Comparison of ENCODE assay signal across 28 cellular contexts in genomic region chr7:48962821-48963505, GRCh38. TPM values are rescaled to one million over a fixed set of nuclear protein-coding genes. Genes with fewer than 3 reads are reported as not detected.
DNase-seq lines count a peak whose midpoint lies in the region; ATAC-seq and TF ChIP-seq lines count a peak whose summit lies in the region.
"Had no signal": no experiment of that assay in that cellular context is flagged by ENCODE, and none has a peak within 500 bp of the region (broad histone marks: within the 10 kb centered on the region; RNA-seq: fewer than 3 reads in every experiment).

No MANE protein-coding gene starts in this region.

- TF ChIP-seq CTCF in Calu3 (IDR thresholded peaks at IDR 0.05; ENCODE audit: unreplicated experiment), result no peak
- no peak for TF ChIP-seq CTCF in endodermal cell (conservative IDR thresholded peaks at IDR 0.05)
- TF ChIP-seq CTCF in nephron (IDR thresholded peaks at IDR 0.05; ENCODE audit: unreplicated experiment in 3 of 3), result no peak
- TF ChIP-seq CTCF in coronary artery (IDR thresholded peaks at IDR 0.05), result no peak

- H3K36me3 Mint-ChIP-seq in Calu3 (ENCODE audit: insufficient read depth, unreplicated experiment) (no peaks in the 10 kb centered on the region), endodermal cell (ENCODE audit: low read depth) (no peaks in the 10 kb centered on the region), nephron (ENCODE audit: low read depth) (no peaks in the 10 kb centered on the region)
- H3K36me3 Mint-ChIP-seq: activated naive CD8-positive, alpha-beta T cell treated with anti-CD3 and anti-CD28 coated beads for 36 hours; naive B cell; stimulated activated effector memory CD8-positive, alpha-beta T cell treated with anti-CD3 and anti-CD28 coated beads, Interleukin-12 subunit alpha, Interleukin-12 subunit beta, amount 100 ng/mL, for 72 hours had no signal

- H3K4me3 Mint-ChIP-seq in Calu3 (ENCODE audit: low read depth, unreplicated experiment) (no peak overlapping the region), endodermal cell (no peak overlapping the region), nephron (peak overlapping the region; percentile 6 to 53 (median 12))
- H3K4me3 Mint-ChIP-seq: activated CD8-positive, alpha-beta T cell treated with anti-CD3 and anti-CD28 coated beads for 36 hours; activated naive CD8-positive, alpha-beta T cell treated with anti-CD3 and anti-CD28 coated beads for 36 hours; effector memory CD8-positive, alpha-beta T cell; naive B cell; stimulated activated effector memory CD8-positive, alpha-beta T cell treated with anti-CD3 and anti-CD28 coated beads, Interleukin-12 subunit alpha, Interleukin-12 subunit beta, amount 100 ng/mL, for 72 hours had no signal

- no peak overlapping the region for H3K4me3 ChIP-seq in endodermal cell (ENCODE audit: low read length)
- H3K4me3 ChIP-seq in coronary artery, result no peak overlapping the region
- H3K4me3 ChIP-seq: GM23248, left lung, prostate gland, tibial artery had no signal

- H3K36me3 ChIP-seq in endodermal cell (ENCODE audit: control insufficient read depth, insufficient read depth, low read length), result no peaks in the 10 kb centered on the region
- H3K36me3 ChIP-seq: left lung, prostate gland, tibial artery, WERI-Rb-1 had no signal

- no TSS peak for BruUV-seq in Calu3 (replicated peaks; lab: Mats Ljungman, UMichigan)

- no peaks in the 10 kb centered on the region for H3K27me3 Mint-ChIP-seq in Calu3 (ENCODE audit: unreplicated experiment)
- peaks cover 3% of the 10 kb centered on the region for H3K27me3 Mint-ChIP-seq in endodermal cell (ENCODE audit: insufficient read depth)
- H3K27me3 Mint-ChIP-seq in nephron (ENCODE audit: low read depth), result no peaks in the 10 kb centered on the region
- H3K27me3 Mint-ChIP-seq: activated CD8-positive, alpha-beta T cell treated with anti-CD3 and anti-CD28 coated beads for 36 hours; activated naive CD8-positive, alpha-beta T cell treated with anti-CD3 and anti-CD28 coated beads for 36 hours; effector memory CD8-positive, alpha-beta T cell; naive B cell had no signal

- H3K27me3 ChIP-seq in endodermal cell (ENCODE audit: control insufficient read depth, insufficient read depth, low read length, poor library complexity, severe bottlenecking), result peaks cover 4% of the 10 kb centered on the region
- H3K27me3 ChIP-seq: left lung, tibial artery had no signal

- intact Hi-C loops in Calu3 (cut with micrococcal nuclease; ENCODE audit: unreplicated experiment), result no loop called here

- H3K4me1 Mint-ChIP-seq in Calu3 (ENCODE audit: low read depth, unreplicated experiment), result peaks cover 17% of the 10 kb centered on the region
- peaks cover 15% of the 10 kb centered on the region for H3K4me1 Mint-ChIP-seq in endodermal cell
- H3K4me1 Mint-ChIP-seq in nephron, result peaks cover 26% of the 10 kb centered on the region
- H3K4me1 Mint-ChIP-seq: activated naive CD8-positive, alpha-beta T cell treated with anti-CD3 and anti-CD28 coated beads for 36 hours; naive B cell; stimulated activated effector memory CD8-positive, alpha-beta T cell treated with anti-CD3 and anti-CD28 coated beads, Interleukin-12 subunit alpha, Interleukin-12 subunit beta, amount 100 ng/mL, for 72 hours had no signal

- H3K27ac ChIP-seq in endodermal cell (ENCODE audit: low read depth, low read length) (no peak overlapping the region), coronary artery (no peak overlapping the region)
- H3K27ac ChIP-seq: GM23248, HL-60, left lung, prostate gland, tibial artery, WERI-Rb-1 had no signal

- no peak for ATAC-seq in GM19455 (IDR thresholded peaks at IDR 0.05; ENCODE audit: unreplicated experiment)
- ATAC-seq in HG02588 (IDR thresholded peaks at IDR 0.05; ENCODE audit: unreplicated experiment), result no peak
- ATAC-seq: activated CD8-positive, alpha-beta T cell treated with anti-CD3 and anti-CD28 coated beads for 36 hours; effector memory CD8-positive, alpha-beta T cell; left lung; stimulated activated effector memory CD8-positive, alpha-beta T cell treated with anti-CD3 and anti-CD28 coated beads, Interleukin-12 subunit alpha, Interleukin-12 subunit beta, amount 100 ng/mL, for 72 hours had no signal

- CTCF ChIA-PET in Calu3 (lab: Charles Lee), result no interaction called here

- 89 to 94% methylated on average over 5 to 7 of the region's 7 CpGs for WGBS in endodermal cell (ENCODE audit: insufficient coverage in 1 of 2, insufficient read length in 1 of 2), 2 experiments

- DNase-seq in Calu3 (no peak), M059J (ENCODE audit: low read depth) (peak; percentile 40), endodermal cell (peak; percentile 44), coronary artery (ENCODE audit: low spot score) (no peak), superior temporal gyrus (ENCODE audit: extremely low spot score) (no peak)
- DNase-seq: activated CD8-positive, alpha-beta T cell treated with anti-CD3 and anti-CD28 coated beads for 36 hours; activated naive CD8-positive, alpha-beta T cell treated with anti-CD3 and anti-CD28 coated beads for 36 hours; activated T-cell treated with anti-CD3 and anti-CD28 coated beads, Interleukin-2, amount 50 U/mL, for 48 hours; central memory CD4-positive, alpha-beta T cell; effector memory CD8-positive, alpha-beta T cell; GM23248; KBM-7; left lung; naive B cell; NCI-H1092; NCI-H2107; SHP77; stimulated activated CD4-positive, alpha-beta T cell treated with anti-CD3 and anti-CD28 coated beads, Interleukin-12 subunit alpha, Interleukin-12 subunit beta, amount 100 ng/mL, for 4 hours; tibial artery; WERI-Rb-1 had no signal

- H3K9me3 Mint-ChIP-seq in Calu3 (ENCODE audit: low read depth, unreplicated experiment) (peaks cover 2% of the 10 kb centered on the region), endodermal cell (no peaks in the 10 kb centered on the region), nephron (no peaks in the 10 kb centered on the region)

- H3K9me3 ChIP-seq in endodermal cell (ENCODE audit: control insufficient read depth, low read length), result no peaks in the 10 kb centered on the region
- H3K9me3 ChIP-seq: left lung, prostate gland, tibial artery had no signal

- peak overlapping the region; percentile 31 for H3K27ac Mint-ChIP-seq in Calu3 (ENCODE audit: unreplicated experiment)
- peak overlapping the region; percentile 59 for H3K27ac Mint-ChIP-seq in endodermal cell
- peak overlapping the region; percentile 22 to 92 (median 83) for H3K27ac Mint-ChIP-seq in nephron
- H3K27ac Mint-ChIP-seq: activated CD8-positive, alpha-beta T cell treated with anti-CD3 and anti-CD28 coated beads for 36 hours; activated naive CD8-positive, alpha-beta T cell treated with anti-CD3 and anti-CD28 coated beads for 36 hours; effector memory CD8-positive, alpha-beta T cell; naive B cell; stimulated activated effector memory CD8-positive, alpha-beta T cell treated with anti-CD3 and anti-CD28 coated beads, Interleukin-12 subunit alpha, Interleukin-12 subunit beta, amount 100 ng/mL, for 72 hours had no signal

- H3K9ac ChIP-seq in endodermal cell (ENCODE audit: extremely low read depth, low read length, poor library complexity, severe bottlenecking), result no peak overlapping the region
- H3K9ac ChIP-seq: GM23248 had no signal

- H3K4me1 ChIP-seq in endodermal cell (ENCODE audit: control insufficient read depth, insufficient read depth, low read length), result no peaks in the 10 kb centered on the region
- H3K4me1 ChIP-seq: left lung, prostate gland, tibial artery had no signal

RNA-seq across cellular contexts. Expression of gene CDC14C, which starts 38.6 kb away (rescaled TPM):
- 0.24 TPM in 1 of 2 replicates, not detected in the other for total RNA-seq in Calu3 (2022)
- 0.07 and 0.10 TPM in 2 replicates for total RNA-seq in M059J (2014; rRNA removed; shearing (Covaris generic))
- total RNA-seq in endodermal cell, result not detected
- not detected for polyA plus RNA-seq in endodermal cell (2013, experiment 1 of 2)
- not detected for polyA plus RNA-seq in endodermal cell (2013, experiment 2 of 2)
- total RNA-seq: activated CD8-positive, alpha-beta T cell treated with anti-CD3 and anti-CD28 coated beads for 36 hours; activated naive CD8-positive, alpha-beta T cell treated with anti-CD3 and anti-CD28 coated beads for 36 hours; left lung; T-helper 1 cell treated with Interleukin-12 subunit alpha and Interleukin-12 subunit beta and Interleukin-4 antibody, amounts not matched to agents 30 ng/mL and 1 ng/mL, for 36 hours had no signal
- polyA plus RNA-seq: BJ, GM23248 had no signal

Comparison
In these comparisons a context has a peak if more than half of its experiments do, and no peak if none do; other contexts are left out.
1. DNase-seq: peak in M059J (single experiment) and endodermal cell (single experiment); none in Calu3 (single experiment), coronary artery (single experiment) and superior temporal gyrus (single experiment).
2. H3K27ac Mint-ChIP-seq: peak in every context shown above with its lines; median percentile 83 in nephron; 59 in endodermal cell; 31 in Calu3.
3. H3K4me3 Mint-ChIP-seq: peak in nephron (3 of 3); none in Calu3 (single experiment) and endodermal cell (single experiment).